8 cellular contexts compared by ENCODE assay signal in the genomic region with DNA sequence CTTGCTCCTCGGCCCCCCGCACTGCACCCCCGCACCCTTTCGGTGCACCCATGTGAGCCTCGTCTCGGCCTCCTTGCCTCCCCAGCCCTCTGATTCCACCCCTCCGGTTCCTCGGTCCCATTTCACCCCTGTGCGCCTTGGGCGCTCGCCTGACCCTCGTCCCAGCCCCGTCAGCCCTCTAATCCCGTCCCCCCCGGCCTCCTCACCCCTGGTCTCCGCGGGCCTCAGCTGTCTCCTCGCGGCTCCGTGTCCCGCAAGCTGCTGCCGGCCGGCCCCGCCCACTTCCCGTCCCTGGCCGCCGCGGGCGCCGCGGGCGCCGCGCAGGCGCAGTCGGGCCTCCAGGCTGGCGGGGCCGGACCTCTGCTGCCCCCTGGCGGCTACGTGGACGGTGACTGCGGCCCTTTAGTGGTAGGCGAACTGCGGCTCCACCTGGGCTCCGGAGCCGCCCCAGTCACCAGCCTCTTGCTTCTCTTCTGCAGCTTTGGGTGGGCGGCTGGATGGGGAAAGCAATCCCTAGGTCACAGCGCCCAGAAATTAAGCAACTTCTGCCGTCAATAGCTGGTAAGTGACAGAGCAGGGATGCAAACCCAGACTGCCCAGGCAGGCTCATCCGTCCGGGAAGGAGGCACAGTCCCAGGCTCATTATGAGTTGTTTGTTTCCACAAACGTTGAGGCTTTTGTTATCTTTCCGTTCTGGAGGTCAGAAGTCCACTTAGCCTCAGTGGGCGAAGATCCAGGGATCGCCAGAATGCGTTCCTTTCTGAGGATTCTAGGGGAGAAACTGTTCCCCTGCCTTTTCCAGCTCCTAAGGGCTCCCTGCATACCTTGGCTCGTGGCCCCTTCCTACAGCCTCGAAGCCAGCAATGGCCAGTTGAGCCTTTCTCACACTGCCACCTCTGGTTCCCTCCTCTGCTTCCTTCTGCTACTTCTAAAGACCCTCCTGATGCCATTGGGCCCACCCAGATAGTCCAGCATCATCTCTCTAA.
DNase-seq lines count a peak whose midpoint lies in the region; ATAC-seq and TF ChIP-seq lines count a peak whose summit lies in the region.

A gene with protein sequence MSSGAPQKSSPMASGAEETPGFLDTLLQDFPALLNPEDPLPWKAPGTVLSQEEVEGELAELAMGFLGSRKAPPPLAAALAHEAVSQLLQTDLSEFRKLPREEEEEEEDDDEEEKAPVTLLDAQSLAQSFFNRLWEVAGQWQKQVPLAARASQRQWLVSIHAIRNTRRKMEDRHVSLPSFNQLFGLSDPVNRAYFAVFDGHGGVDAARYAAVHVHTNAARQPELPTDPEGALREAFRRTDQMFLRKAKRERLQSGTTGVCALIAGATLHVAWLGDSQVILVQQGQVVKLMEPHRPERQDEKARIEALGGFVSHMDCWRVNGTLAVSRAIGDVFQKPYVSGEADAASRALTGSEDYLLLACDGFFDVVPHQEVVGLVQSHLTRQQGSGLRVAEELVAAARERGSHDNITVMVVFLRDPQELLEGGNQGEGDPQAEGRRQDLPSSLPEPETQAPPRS (minus strand): TSS at position 263 of the 986 bp plus-strand sequence. CDS start 6,800 bp downstream, outside the sequence.

- H3K27me3 ChIP-seq in RWPE2 (ENCODE audit: insufficient read depth, poor library complexity, severe bottlenecking): no peaks in the 10 kb centered on the region

- peaks cover 5% of the 10 kb centered on the region for H3K9me3 ChIP-seq in RWPE2 (ENCODE audit: severe bottlenecking)

- peaks cover 31% of the 10 kb centered on the region for H3K4me1 Mint-ChIP-seq in nephron

- peak within 1 kb of the TSS; percentile 22 for H3K27ac ChIP-seq in RWPE2 (ENCODE audit: poor library complexity, severe bottlenecking)

- H3K27ac Mint-ChIP-seq in nephron: peak within 1 kb of the TSS; percentile 39 to 74 (median 62)

- peak; percentile 95 for DNase-seq in CD1c-positive myeloid dendritic cell (ENCODE audit: extremely low spot score)
- no peak for DNase-seq in RWPE2 (ENCODE audit: low spot score)
- peak; percentile 86 for DNase-seq in activated T-helper 9 cell treated with anti-CD3 and anti-CD28 coated beads, Interleukin-2, amount 50 U/mL, for 16 hours (ENCODE audit: low read depth)
- DNase-seq in fibroblast of pulmonary artery (ENCODE audit: low read depth): peak; percentile 66
- DNase-seq in stimulated activated naive CD4-positive, alpha-beta T cell treated with Interleukin-2 at 50 U/mL for 16 hours (lab: John Stamatoyannopoulos, UW): peak; percentile 85

- peak within 1 kb of the TSS; percentile 72 for H3K4me3 ChIP-seq in RWPE2 (ENCODE audit: severe bottlenecking)
- H3K4me3 ChIP-seq in fibroblast of pulmonary artery (replicated peaks; ENCODE audit: low read depth, low read length): peak within 1 kb of the TSS; percentile 71

- no peak for TF ChIP-seq EP300 in Ishikawa (IDR thresholded peaks at IDR 0.05; ENCODE audit: borderline replicate concordance)

- H3K36me3 ChIP-seq in RWPE2 (ENCODE audit: low read depth): peaks cover 5% of the 10 kb centered on the region

- peak; percentile 71 for TF ChIP-seq RAD21 in Ishikawa (IDR thresholded peaks at IDR 0.05; ENCODE audit: low read depth)

- H3K4me1 ChIP-seq in RWPE2 (ENCODE audit: insufficient read depth, poor library complexity, severe bottlenecking): peaks cover 5% of the 10 kb centered on the region

- no peaks in the 10 kb centered on the region for H3K27me3 Mint-ChIP-seq in nephron (ENCODE audit: low read depth)

- ATAC-seq in GM19452 (IDR thresholded peaks at IDR 0.05; ENCODE audit: unreplicated experiment) (peak; percentile 80), RWPE2 (ENCODE audit: low read depth) (peak; percentile 62)

- no peaks in the 10 kb centered on the region for H3K36me3 Mint-ChIP-seq in nephron (ENCODE audit: low read depth)

- peak; percentile 96 for TF ChIP-seq CTCF in RWPE2 (IDR thresholded peaks at IDR 0.05; ENCODE audit: poor library complexity, severe bottlenecking)
- peak; percentile 49 for TF ChIP-seq CTCF in fibroblast of pulmonary artery (IDR thresholded peaks at IDR 0.05; ENCODE audit: low read length, missing control alignments)
- TF ChIP-seq CTCF in nephron (IDR thresholded peaks at IDR 0.05; ENCODE audit: unreplicated experiment in 3 of 3): peak; percentile 74 to 90 (median 88)

- no peaks in the 10 kb centered on the region for H3K9me3 Mint-ChIP-seq in nephron

- peak within 1 kb of the TSS; percentile 88 to 92 (median 89) for H3K4me3 Mint-ChIP-seq in nephron

TF ChIP-seq in Ishikawa, 13 proteins besides CTCF, POLR2A, EP300 and RAD21:
- TF ChIP-seq, protein P1, sequence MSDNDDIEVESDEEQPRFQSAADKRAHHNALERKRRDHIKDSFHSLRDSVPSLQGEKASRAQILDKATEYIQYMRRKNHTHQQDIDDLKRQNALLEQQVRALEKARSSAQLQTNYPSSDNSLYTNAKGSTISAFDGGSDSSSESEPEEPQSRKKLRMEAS (IDR thresholded peaks at IDR 0.05): peak; percentile 47; the same call in 1 of the 2 replicates
- TF ChIP-seq NFIC (IDR thresholded peaks at IDR 0.05): no peak
- TF ChIP-seq CEBPB (IDR thresholded peaks at IDR 0.05): no peak
- no peak for TF ChIP-seq EGR1 (IDR thresholded peaks at IDR 0.05)
TF ChIP-seq in Ishikawa: peak in this region for 1.
